ENCODE assay signal across 1 cellular context in genomic region chr18:22728481-22729105, GRCh38.
TF ChIP-seq lines count a peak whose summit lies in the region.

No MANE protein-coding gene starts in this region.

TF ChIP-seq in GM23338, 12 proteins besides CTCF, POLR2A, EP300 and RAD21 (continued from another document):
- TF ChIP-seq ZNF462 (CRISPR knock-in tag; IDR thresholded peaks at IDR 0.05) (no peak), CREB1 (CRISPR knock-in tag; IDR thresholded peaks at IDR 0.05; ENCODE audit: low read depth) (no peak), EZH2phosphoT487 (IDR thresholded peaks at IDR 0.05; ENCODE audit: unreplicated experiment) (no peak), ZNF114 (CRISPR knock-in tag; IDR thresholded peaks at IDR 0.05) (no peak), EZH2 (IDR thresholded peaks at IDR 0.05; ENCODE audit: low read depth, unreplicated experiment) (no peak), POLR2AphosphoS5 (IDR thresholded peaks at IDR 0.05; ENCODE audit: low read depth) (no peak), ZNF331 (CRISPR knock-in tag; IDR thresholded peaks at IDR 0.05; ENCODE audit: low read depth) (no peak), NANOG (IDR thresholded peaks at IDR 0.05; ENCODE audit: borderline replicate concordance) (no peak), REST (IDR thresholded peaks at IDR 0.05; ENCODE audit: unreplicated experiment) (no peak)
